ENCODE assay signal across 8 cellular contexts in genomic region chr17:4229627-4230026, GRCh38. TPM values are rescaled to one million over a fixed set of nuclear protein-coding genes. Genes with fewer than 3 reads are reported as not detected.
DNase-seq lines count a peak whose midpoint lies in the region; ATAC-seq, FAIRE-seq and TF ChIP-seq lines count a peak whose summit lies in the region.

No MANE protein-coding gene starts in this region.

- intact Hi-C loops in left colon (cut with DNase I, micrococcal nuclease): no loop called here

- H3K27me3 Mint-ChIP-seq in HFFc6 (ENCODE audit: insufficient read depth): no peaks in the 10 kb centered on the region
- H3K27me3 Mint-ChIP-seq in activated T-cell treated with anti-CD3 and anti-CD28 coated beads, Interleukin-2, amount 50 U/mL, for 72 hours (ENCODE audit: low read depth): no peaks in the 10 kb centered on the region

- peak overlapping the region; percentile 80 for H3K4me3 Mint-ChIP-seq in HFFc6
- H3K4me3 Mint-ChIP-seq in activated T-cell treated with anti-CD3 and anti-CD28 coated beads, Interleukin-2, amount 50 U/mL, for 72 hours: no peak overlapping the region

- no peaks in the 10 kb centered on the region for H3K9me3 Mint-ChIP-seq in HFFc6
- H3K9me3 Mint-ChIP-seq in activated T-cell treated with anti-CD3 and anti-CD28 coated beads, Interleukin-2, amount 50 U/mL, for 72 hours: no peaks in the 10 kb centered on the region

- TF ChIP-seq CTCF in HFFc6 (IDR thresholded peaks at IDR 0.05) (no peak), bronchial epithelial cell (IDR thresholded peaks at IDR 0.05; ENCODE audit: insufficient read depth, low read length, severe bottlenecking) (no peak)

- H3K27ac Mint-ChIP-seq in HFFc6: peak overlapping the region; percentile 92
- no peak overlapping the region for H3K27ac Mint-ChIP-seq in activated T-cell treated with anti-CD3 and anti-CD28 coated beads, Interleukin-2, amount 50 U/mL, for 72 hours

- H3K4me1 Mint-ChIP-seq in HFFc6 (ENCODE audit: low read depth): peaks cover 40% of the 10 kb centered on the region
- peaks cover 17% of the 10 kb centered on the region for H3K4me1 Mint-ChIP-seq in activated T-cell treated with anti-CD3 and anti-CD28 coated beads, Interleukin-2, amount 50 U/mL, for 72 hours (ENCODE audit: low read depth)

- H3K36me3 ChIP-seq in bronchial epithelial cell (ENCODE audit: control insufficient read depth, insufficient read depth, low read length): peaks cover 3% of the 10 kb centered on the region

- H3K36me3 Mint-ChIP-seq in HFFc6 (ENCODE audit: low read depth): peaks cover 11% of the 10 kb centered on the region
- peaks cover 0 to 11% of the 10 kb centered on the region in 2 donors for H3K36me3 Mint-ChIP-seq in activated T-cell treated with anti-CD3 and anti-CD28 coated beads, Interleukin-2, amount 50 U/mL, for 72 hours (ENCODE audit: insufficient read depth in 2 of 2)

- H3K27me3 ChIP-seq in bronchial epithelial cell (ENCODE audit: control insufficient read depth, insufficient read depth, low read length): no peaks in the 10 kb centered on the region

- peak overlapping the region; percentile 88 for H3K27ac ChIP-seq in temporal lobe (ENCODE audit: low read depth, low read length)

- FAIRE-seq in bronchial epithelial cell (lab: Jason Lieb, UNC): no peak

- ATAC-seq in left colon (peak; percentile 4), GM21619 (IDR thresholded peaks at IDR 0.05; ENCODE audit: unreplicated experiment) (no peak)
- no peak for ATAC-seq in activated T-cell treated with anti-CD3 and anti-CD28 coated beads, Interleukin-2, amount 50 U/mL, for 72 hours (replicated peaks in 1 of 2)

- DNase-seq in HFFc6 (peak; percentile 88), bronchial epithelial cell (ENCODE audit: low read depth) (peak; percentile 36), left colon (no peak), MV-4-11 (lab: John Stamatoyannopoulos, UW) (no peak)
- DNase-seq in activated T-cell treated with anti-CD3 and anti-CD28 coated beads, Interleukin-2, amount 50 U/mL, for 72 hours: no peak
- DNase-seq in activated effector memory CD4-positive, alpha-beta T cell treated with anti-CD3 and anti-CD28 coated beads, Interleukin-2, amount 50 U/mL, for 16 hours: no peak

- no peak overlapping the region for H3K4me3 ChIP-seq in bronchial epithelial cell (ENCODE audit: low read depth, low read length)

RNA-seq across cellular contexts. Expression of gene ANKFY1, which starts 34.2 kb away (rescaled TPM):
- total RNA-seq in HFFc6 (2021; fragmentation: NEBNext Ultra II Directional; extraction: Animal tissue kit (Norgen Biotek cat#: 25700)): 10 to 100 TPM; 37.1 to 45.1 (median 40.7) TPM
- total RNA-seq in bronchial epithelial cell (22.6 and 28.7 TPM in 2 replicates), left colon (10 to 100 TPM; 46.4 to 59.6 TPM), temporal lobe (45.5 TPM)
- total RNA-seq in activated T-cell treated with anti-CD3 and anti-CD28 coated beads, Interleukin-2, amount 50 U/mL, for 72 hours: 10 to 100 TPM; 36.4 to 37.9 TPM

Comparison
In these comparisons a context has a peak if more than half of its experiments do, and no peak if none do; other contexts are left out.
1. DNase-seq: peak in HFFc6 (single experiment) and bronchial epithelial cell (single experiment); none in left colon (0 of 2), MV-4-11 (single experiment), activated T-cell treated with anti-CD3 and anti-CD28 coated beads, Interleukin-2, amount 50 U/mL, for 72 hours (0 of 2) and activated effector memory CD4-positive, alpha-beta T cell treated with anti-CD3 and anti-CD28 coated beads, Interleukin-2, amount 50 U/mL, for 16 hours (single experiment).